13 cellular contexts compared by ENCODE assay signal in the genomic region with DNA sequence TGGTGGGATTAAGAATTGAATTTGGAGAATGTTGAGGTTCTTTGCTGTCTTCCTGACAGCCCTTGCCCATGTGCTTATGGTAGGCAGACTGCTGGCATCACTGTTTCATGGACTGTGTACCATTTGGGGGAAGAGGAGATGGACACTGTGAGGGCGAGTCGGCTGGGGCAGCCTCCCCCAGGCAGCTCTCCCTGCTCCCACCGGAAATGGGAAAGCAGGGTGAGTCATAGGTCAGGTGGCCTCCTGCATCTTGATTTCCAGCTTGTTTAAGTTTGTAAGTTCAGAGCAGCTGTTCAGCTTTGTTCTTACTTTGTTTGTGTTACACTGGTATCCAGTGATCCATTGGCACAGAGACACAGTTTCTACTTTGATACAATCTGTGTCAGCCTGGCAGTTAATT.
A peak's percentile ranks its signal among the peaks of the same experiment; 100 is the strongest.
DNase-seq lines count a peak whose midpoint lies in the region; ATAC-seq, FAIRE-seq and TF ChIP-seq lines count a peak whose summit lies in the region.
"Had no signal": no experiment of that assay in that cellular context is flagged by ENCODE, and none has a peak within 500 bp of the region (broad histone marks: within the 10 kb centered on the region; RNA-seq: fewer than 3 reads in every experiment).

No MANE protein-coding gene starts in this region.

- H2AFZ ChIP-seq in astrocyte (ENCODE audit: low read depth, low read length) (peak overlapping the region; percentile 47), keratinocyte (ENCODE audit: control insufficient read depth, low read length) (peak overlapping the region; percentile 33)

- H3K9ac ChIP-seq in astrocyte (ENCODE audit: low read length) (no peak overlapping the region), keratinocyte (ENCODE audit: control insufficient read depth, extremely low read depth, insufficient read depth, low read length) (peak overlapping the region; percentile 16)

- H3K4me2 ChIP-seq in astrocyte (ENCODE audit: low read length), result peak overlapping the region; percentile 58
- H3K4me2 ChIP-seq in keratinocyte (ENCODE audit: control insufficient read depth, extremely low read depth, insufficient read depth, low read depth, low read length), result peak overlapping the region; percentile 22

- H3K4me3 Mint-ChIP-seq in astrocyte (ENCODE audit: unreplicated experiment), result peak overlapping the region; percentile 6
- H3K4me3 Mint-ChIP-seq: activated T-cell treated with anti-CD3 and anti-CD28 coated beads, Interleukin-2, amount 50 U/mL, for 72 hours had no signal

- TF ChIP-seq CTCF in astrocyte (IDR thresholded peaks at IDR 0.05; ENCODE audit: insufficient read depth, low read depth, low read length) (no peak), keratinocyte (optimal IDR thresholded peaks at IDR 0.05 in 1 of 3, IDR thresholded peaks at IDR 0.05 in 1 of 3, conservative IDR thresholded peaks at IDR 0.05 in 1 of 3; ENCODE audit: extremely low read depth in 1 of 3, insufficient read depth in 2 of 3, low read length in 3 of 3) (no peak)

- H3K27ac ChIP-seq in astrocyte (ENCODE audit: low read depth, low read length), result peak overlapping the region; percentile 47
- H3K27ac ChIP-seq in keratinocyte (ENCODE audit: control insufficient read depth, insufficient read depth, low read length), result no peak overlapping the region
- H3K27ac ChIP-seq: HL-60 had no signal

- H3K9me3 Mint-ChIP-seq in astrocyte (ENCODE audit: unreplicated experiment), result no peaks in the 10 kb centered on the region
- H3K9me3 Mint-ChIP-seq: activated T-cell treated with anti-CD3 and anti-CD28 coated beads, Interleukin-2, amount 50 U/mL, for 72 hours had no signal

- H3K4me3 ChIP-seq in astrocyte (ENCODE audit: insufficient read depth, low read depth, low read length), result no peak overlapping the region
- no peak overlapping the region for H3K4me3 ChIP-seq in keratinocyte (ENCODE audit: control insufficient read depth in 2 of 3, extremely low read depth in 1 of 3, insufficient read depth in 2 of 3, low read depth in 1 of 3, low read length in 3 of 3)

- H3K27ac Mint-ChIP-seq in astrocyte (ENCODE audit: unreplicated experiment), result peak overlapping the region; percentile 88
- H3K27ac Mint-ChIP-seq: activated T-cell treated with anti-CD3 and anti-CD28 coated beads, Interleukin-2, amount 50 U/mL, for 72 hours had no signal

- no peaks in the 10 kb centered on the region for H3K9me1 ChIP-seq in keratinocyte (ENCODE audit: control insufficient read depth, extremely low read depth, insufficient read depth, low read length)

- H3K4me1 Mint-ChIP-seq in astrocyte (ENCODE audit: low read depth, unreplicated experiment), result peaks cover 26% of the 10 kb centered on the region

- H3K27me3 ChIP-seq in astrocyte (ENCODE audit: insufficient read depth, low read length), result no peaks in the 10 kb centered on the region
- H3K27me3 ChIP-seq in keratinocyte (ENCODE audit: control insufficient read depth, extremely low read depth, insufficient read depth, low read length), result no peaks in the 10 kb centered on the region

- DNase-seq in AG08396 (ENCODE audit: low spot score) (peak; percentile 72), HT1080 (ENCODE audit: low read depth) (peak; percentile 92), astrocyte (ENCODE audit: low read depth) (peak; percentile 89), keratinocyte (ENCODE audit: low read depth, low spot score) (no peak), KG1 (lab: John Stamatoyannopoulos, UW) (no peak), NAMALWA (ENCODE audit: low spot score) (no peak)
- DNase-seq: activated T-cell treated with anti-CD3 and anti-CD28 coated beads, Interleukin-2, amount 50 U/mL, for 72 hours; GOT3; NCI-H524 treated with DMSO at 0.1 percent for 48 hours had no signal

- H3K4me1 ChIP-seq in astrocyte (ENCODE audit: insufficient read depth, low read length) (peaks cover 37% of the 10 kb centered on the region), keratinocyte (ENCODE audit: control insufficient read depth, extremely low read depth, insufficient read depth, low read length) (peaks cover 18% of the 10 kb centered on the region)

- H3K79me2 ChIP-seq in astrocyte (ENCODE audit: insufficient read depth, low read length) (no peaks in the 10 kb centered on the region), keratinocyte (ENCODE audit: control insufficient read depth, insufficient read depth, low read length) (no peaks in the 10 kb centered on the region)

- FAIRE-seq in astrocyte (lab: Jason Lieb, UNC) (no peak), keratinocyte (lab: Jason Lieb, UNC) (peak; percentile 66)
- FAIRE-seq: TTC549 had no signal

- no peaks in the 10 kb centered on the region for H3K36me3 ChIP-seq in astrocyte (ENCODE audit: insufficient read depth, low read length)
- H3K36me3 ChIP-seq in keratinocyte (ENCODE audit: control insufficient read depth in 2 of 2, extremely low read depth in 1 of 2, insufficient read depth in 2 of 2, low read length in 2 of 2), result no peaks in the 10 kb centered on the region

- no peaks in the 10 kb centered on the region for H3K9me3 ChIP-seq in astrocyte (ENCODE audit: insufficient read depth, low read depth, low read length)
- H3K9me3 ChIP-seq in keratinocyte (ENCODE audit: control insufficient read depth, low read depth, low read length), result no peaks in the 10 kb centered on the region

- no peak for ATAC-seq in HG03378 (IDR thresholded peaks at IDR 0.05; ENCODE audit: unreplicated experiment)
- no peak for ATAC-seq in HG02840 (IDR thresholded peaks at IDR 0.05; ENCODE audit: low FRiP score, unreplicated experiment)
- ATAC-seq: activated T-cell treated with anti-CD3 and anti-CD28 coated beads, Interleukin-2, amount 50 U/mL, for 72 hours had no signal

- H3K36me3 Mint-ChIP-seq in astrocyte (ENCODE audit: low read depth, unreplicated experiment), result no peaks in the 10 kb centered on the region

- H4K20me1 ChIP-seq in astrocyte (ENCODE audit: insufficient read depth, low read length) (no peaks in the 10 kb centered on the region), keratinocyte (ENCODE audit: control insufficient read depth, extremely low read depth, insufficient read depth, low read length) (no peaks in the 10 kb centered on the region)

- no peaks in the 10 kb centered on the region for H3K27me3 Mint-ChIP-seq in astrocyte (ENCODE audit: low read depth, unreplicated experiment)

- dilution Hi-C loops in keratinocyte (cut with MboI; ENCODE audit: extremely low pct_ligation_motif_present, low sequenced_read_pairs), result no loop called here

Comparison
In these comparisons a context has a peak if more than half of its experiments do, and no peak if none do; other contexts are left out.
1. DNase-seq: peak in AG08396 (single experiment), HT1080 (single experiment) and astrocyte (single experiment); none in keratinocyte (single experiment), KG1 (single experiment) and NAMALWA (single experiment).